8 cellular contexts compared by ENCODE assay signal in the genomic region with DNA sequence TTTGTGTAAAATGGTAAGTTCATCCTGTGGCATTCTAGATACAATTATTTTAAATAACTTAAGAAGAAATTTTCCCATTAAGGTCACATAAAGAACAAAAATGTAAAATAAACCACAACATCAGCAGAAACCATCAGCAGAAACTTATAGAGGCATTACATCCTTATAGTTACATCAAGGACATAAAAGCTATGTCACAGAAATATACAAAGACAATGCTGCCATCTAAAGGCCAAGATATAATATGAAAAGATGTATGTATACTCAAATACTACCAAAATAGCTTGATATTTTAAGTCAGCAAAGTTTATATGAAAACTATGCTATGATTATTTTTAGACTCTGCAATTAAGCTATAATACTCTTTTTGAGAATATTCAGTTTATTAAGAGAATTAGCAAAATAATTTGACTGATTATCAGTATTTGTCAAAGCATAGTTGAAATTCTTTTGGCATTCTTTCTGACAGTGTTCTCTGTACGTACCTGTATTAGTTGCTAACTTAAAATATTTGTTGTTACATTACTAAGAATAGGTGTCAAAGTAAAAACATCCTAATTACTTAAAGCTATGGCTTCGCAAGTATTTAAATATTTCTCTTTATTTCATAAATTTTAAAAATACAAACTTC.
DNase-seq lines count a peak whose midpoint lies in the region; ATAC-seq, FAIRE-seq and TF ChIP-seq lines count a peak whose summit lies in the region.

No MANE protein-coding gene starts in this region.

- H3K27ac ChIP-seq in epithelial cell of prostate: no peak overlapping the region
- no peak overlapping the region for H3K27ac ChIP-seq in parathyroid adenoma

- no peak overlapping the region for H3K4me2 ChIP-seq in parathyroid adenoma (ENCODE audit: low read length)

- TF ChIP-seq CTCF in D721Med (IDR thresholded peaks at IDR 0.05; ENCODE audit: insufficient read depth, missing control alignments): peak; percentile 64
- TF ChIP-seq CTCF in parathyroid adenoma (IDR thresholded peaks at IDR 0.05): peak; percentile 46

- no peak overlapping the region for H3K4me3 ChIP-seq in parathyroid adenoma (ENCODE audit: low read depth, low read length)

- FAIRE-seq in D721Med (lab: Jason Lieb, UNC): peak; percentile 41

- DNase-seq in D721Med (ENCODE audit: insufficient read length, low spot score) (no peak), OCI-M2 (lab: John Stamatoyannopoulos, UW; ENCODE audit: unreplicated experiment) (peak; percentile 1), epithelial cell of prostate (ENCODE audit: low read depth, low spot score) (peak; percentile 1)
- DNase-seq in activated CD4-positive, alpha-beta T cell treated with anti-CD3 and anti-CD28 coated beads for 4 hours: no peak
- no peak for DNase-seq in activated effector memory CD4-positive, alpha-beta T cell treated with Interleukin-2 at 50 U/mL for 16 hours

- no peaks in the 10 kb centered on the region for H3K4me1 ChIP-seq in parathyroid adenoma

- peak; percentile 94 for ATAC-seq in GM19351 (IDR thresholded peaks at IDR 0.05; ENCODE audit: unreplicated experiment)
- ATAC-seq in HG03575 (IDR thresholded peaks at IDR 0.05; ENCODE audit: extremely low read depth, insufficient number of reproducible peaks, low FRiP score, unreplicated experiment): peak; percentile 88

- no peaks in the 10 kb centered on the region for H3K27me3 ChIP-seq in parathyroid adenoma (ENCODE audit: control insufficient read depth, insufficient read depth, low read length)

- peaks cover 18% of the 10 kb centered on the region for H3K79me2 ChIP-seq in parathyroid adenoma

- H3K9ac ChIP-seq in parathyroid adenoma: no peak overlapping the region

- no peaks in the 10 kb centered on the region for H3K36me3 ChIP-seq in parathyroid adenoma (ENCODE audit: control insufficient read depth, insufficient read depth, low read length)

- H3K9me3 ChIP-seq in parathyroid adenoma (ENCODE audit: control insufficient read depth, low read length): no peaks in the 10 kb centered on the region

- H2AFZ ChIP-seq in parathyroid adenoma: no peak overlapping the region

Comparison
In these comparisons a context has a peak if more than half of its experiments do, and no peak if none do; other contexts are left out.
1. DNase-seq: peak in OCI-M2 (single experiment) and epithelial cell of prostate (single experiment); none in D721Med (single experiment), activated CD4-positive, alpha-beta T cell treated with anti-CD3 and anti-CD28 coated beads for 4 hours (0 of 2) and activated effector memory CD4-positive, alpha-beta T cell treated with Interleukin-2 at 50 U/mL for 16 hours (single experiment).